In genomic region chr9:128094166-128094949, GRCh38 we compare ENCODE assay signal across 8 cellular contexts. TPM values are rescaled to one million over a fixed set of nuclear protein-coding genes. Genes with fewer than 3 reads are reported as not detected.
DNase-seq lines count a peak whose midpoint lies in the region; ATAC-seq and TF ChIP-seq lines count a peak whose summit lies in the region.

No MANE protein-coding gene starts in this region.

- no peaks in the 10 kb centered on the region for H3K9me3 ChIP-seq in CD4-positive, CD25-positive, alpha-beta regulatory T cell (ENCODE audit: control insufficient read depth in 2 of 2, low read length in 2 of 2)
- H3K9me3 ChIP-seq in OCI-LY3 (ENCODE audit: insufficient read depth, low read length) (no peaks in the 10 kb centered on the region), muscle layer of colon (ENCODE audit: low read length) (no peaks in the 10 kb centered on the region)

- peak overlapping the region; percentile 90 to 94 (median 94) for H3K27ac Mint-ChIP-seq in CD4-positive, CD25-positive, alpha-beta regulatory T cell

- peaks cover 19 to 88% (median 45%) of the 10 kb centered on the region in 4 donors for H3K4me1 Mint-ChIP-seq in CD4-positive, CD25-positive, alpha-beta regulatory T cell

- peaks cover 76% of the 10 kb centered on the region for H3K79me2 ChIP-seq in OCI-LY3 (ENCODE audit: low read length)

- no peaks in the 10 kb centered on the region for H3K9me3 Mint-ChIP-seq in CD4-positive, CD25-positive, alpha-beta regulatory T cell

- ATAC-seq in CD4-positive, CD25-positive, alpha-beta regulatory T cell (ENCODE audit: low read depth in 2 of 2): peak; percentile 92 to 93
- peak; percentile 74 for ATAC-seq in GM21360 (IDR thresholded peaks at IDR 0.05; ENCODE audit: unreplicated experiment)

- peak; percentile 67 to 90 (median 69) for DNase-seq in CD4-positive, CD25-positive, alpha-beta regulatory T cell
- DNase-seq in HS-27A (ENCODE audit: low read depth): peak; percentile 85
- peak; percentile 78 for DNase-seq in activated T-cell treated with anti-CD3 and anti-CD28 coated beads for 24 hours (ENCODE audit: low read depth)
- DNase-seq in epithelial cell of prostate (ENCODE audit: low read depth, low spot score): peak; percentile 90
- DNase-seq in stimulated activated CD8-positive, alpha-beta memory T cell treated with anti-CD3 and anti-CD28 coated beads, Interleukin-4, amount 100 ng/mL, for 24 hours (ENCODE audit: low read depth): peak; percentile 59

- H3K4me1 ChIP-seq in CD4-positive, CD25-positive, alpha-beta regulatory T cell (ENCODE audit: control insufficient read depth, insufficient read depth, low read length, poor library complexity, severe bottlenecking): peaks cover 65% of the 10 kb centered on the region
- H3K4me1 ChIP-seq in OCI-LY3 (ENCODE audit: low read length) (peaks cover 33% of the 10 kb centered on the region), muscle layer of colon (ENCODE audit: insufficient read depth, low read length) (peaks cover 62% of the 10 kb centered on the region)

- H3K36me3 ChIP-seq in CD4-positive, CD25-positive, alpha-beta regulatory T cell (ENCODE audit: control insufficient read depth, insufficient read depth, low read length): peaks cover 3% of the 10 kb centered on the region
- H3K36me3 ChIP-seq in OCI-LY3 (replicated peaks; ENCODE audit: low read depth, low read length) (peaks cover 4% of the 10 kb centered on the region), muscle layer of colon (ENCODE audit: insufficient read depth, low read length) (no peaks in the 10 kb centered on the region)

- H3K27ac ChIP-seq in CD4-positive, CD25-positive, alpha-beta regulatory T cell (ENCODE audit: insufficient read depth, low read length, poor library complexity, severe bottlenecking): peak overlapping the region; percentile 71
- H3K27ac ChIP-seq in OCI-LY3 (ENCODE audit: low read length) (peak overlapping the region; percentile 86), epithelial cell of prostate (peak overlapping the region; percentile 88), muscle layer of colon (ENCODE audit: low read depth, low read length) (peak overlapping the region; percentile 95)

- H3K27me3 Mint-ChIP-seq in CD4-positive, CD25-positive, alpha-beta regulatory T cell: no peaks in the 10 kb centered on the region

- H3K36me3 Mint-ChIP-seq in CD4-positive, CD25-positive, alpha-beta regulatory T cell: peaks cover 5% of the 10 kb centered on the region

- H3K9ac ChIP-seq in OCI-LY3 (ENCODE audit: low read length): peak overlapping the region; percentile 46
- H3K9ac ChIP-seq in muscle layer of colon (ENCODE audit: low read length): peak overlapping the region; percentile 49

- H3K4me3 ChIP-seq in CD4-positive, CD25-positive, alpha-beta regulatory T cell (ENCODE audit: low read depth, low read length): peak overlapping the region; percentile 58
- H3K4me3 ChIP-seq in OCI-LY3 (ENCODE audit: low read length) (peak overlapping the region; percentile 71), muscle layer of colon (ENCODE audit: low read depth in 1 of 2, low read length in 2 of 2) (peak overlapping the region in 1 of 2 donors; percentile 3)

- H3K27me3 ChIP-seq in CD4-positive, CD25-positive, alpha-beta regulatory T cell (ENCODE audit: control insufficient read depth, insufficient read depth, low read length): no peaks in the 10 kb centered on the region
- H3K27me3 ChIP-seq in OCI-LY3 (ENCODE audit: low read depth, low read length) (no peaks in the 10 kb centered on the region), muscle layer of colon (ENCODE audit: control insufficient read depth in 1 of 2, insufficient read depth in 2 of 2, low read length in 2 of 2) (no peaks in the 10 kb centered on the region)

- no peak overlapping the region for H2AFZ ChIP-seq in OCI-LY3 (ENCODE audit: low read depth, low read length)

- H4K20me1 ChIP-seq in OCI-LY3 (ENCODE audit: insufficient read depth, low read length): peaks cover 7% of the 10 kb centered on the region

- peak overlapping the region; percentile 97 for H3K4me2 ChIP-seq in OCI-LY3 (ENCODE audit: low read length)

- H3K4me3 Mint-ChIP-seq in CD4-positive, CD25-positive, alpha-beta regulatory T cell: peak overlapping the region; percentile 46 to 88 (median 74)

- TF ChIP-seq CTCF in OCI-LY3 (IDR thresholded peaks at IDR 0.05; ENCODE audit: low read depth, low read length): no peak

RNA-seq across cellular contexts. Expression of gene SLC25A25, which starts 26.3 kb away (rescaled TPM):
- 13.8 TPM for total RNA-seq in CD4-positive, CD25-positive, alpha-beta regulatory T cell
- 10 to 100 TPM; 11.3 to 12.0 (median 11.7) TPM for polyA plus RNA-seq in CD4-positive, CD25-positive, alpha-beta regulatory T cell

RNA-seq across cellular contexts. Expression of gene NAIF1, which starts 27.2 kb away (rescaled TPM):
- 16.8 TPM for total RNA-seq in CD4-positive, CD25-positive, alpha-beta regulatory T cell
- polyA plus RNA-seq in CD4-positive, CD25-positive, alpha-beta regulatory T cell: 10 to 100 TPM in 3 of 4 donors, 1 to 10 TPM in 1; 7.8 to 14.7 (median 12.3) TPM

RNA-seq across cellular contexts. Expression of gene PTGES2, which starts 33.2 kb away (rescaled TPM):
- 48.6 TPM for total RNA-seq in CD4-positive, CD25-positive, alpha-beta regulatory T cell
- 10 to 100 TPM; 33.8 to 39.1 (median 37.6) TPM for polyA plus RNA-seq in CD4-positive, CD25-positive, alpha-beta regulatory T cell

RNA-seq across cellular contexts. Expression of gene LCN2, which starts 54.9 kb away (rescaled TPM):
- total RNA-seq in CD4-positive, CD25-positive, alpha-beta regulatory T cell: 0.94 TPM
- not detected for polyA plus RNA-seq in CD4-positive, CD25-positive, alpha-beta regulatory T cell
